Comparison of ENCODE assay signal across 1 cellular context in the genomic region with DNA sequence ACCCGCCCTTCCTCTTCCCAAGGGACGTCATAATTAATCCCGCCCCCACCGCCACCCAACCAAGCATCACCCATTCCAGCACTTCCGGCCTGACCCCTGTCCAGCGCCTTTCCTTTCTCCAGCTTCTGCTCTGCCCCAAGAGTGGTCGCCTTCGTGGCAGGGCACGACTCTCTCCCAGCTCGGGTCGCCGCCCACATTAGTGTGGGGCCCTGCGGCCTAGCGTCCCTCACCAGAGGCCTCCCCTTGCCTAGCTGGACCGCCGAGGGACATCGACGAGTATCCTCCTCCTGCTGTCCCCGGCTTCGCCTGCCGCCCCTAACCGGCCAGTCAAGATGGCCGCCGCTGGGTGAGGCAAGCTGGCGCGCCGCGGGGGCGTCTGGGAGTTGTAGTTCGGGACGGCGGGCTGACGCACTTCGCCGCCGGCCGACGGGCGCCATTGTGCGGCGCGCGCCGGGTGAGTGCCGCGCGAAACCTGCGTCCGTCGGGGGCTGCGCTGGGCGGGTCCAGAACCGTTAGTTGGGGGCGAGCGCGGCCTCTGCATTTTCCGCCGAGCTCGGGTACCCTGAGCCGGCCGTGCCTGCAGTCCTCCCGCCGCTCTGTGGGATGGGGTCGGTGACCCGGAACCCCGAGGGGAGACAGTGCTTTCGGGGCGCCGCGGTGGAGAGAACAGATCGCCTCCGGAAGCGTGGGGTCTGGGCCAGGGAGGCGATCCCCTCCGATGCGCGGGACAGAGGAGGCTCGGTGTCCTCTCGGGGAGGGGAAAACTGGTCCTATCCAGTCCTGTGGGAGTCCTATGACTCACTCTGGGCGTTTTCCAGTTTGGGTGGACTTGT.
TF ChIP-seq lines count a peak whose summit lies in the region.

A gene (plus strand): TSS at position 73 of the 833 bp plus-strand sequence. CDS start 905 bp downstream, outside the sequence.

TF ChIP-seq in HepG2, 621 proteins besides CTCF, POLR2A, EP300 and RAD21 (continued from another document and continues in another):
- TF ChIP-seq, protein P1, sequence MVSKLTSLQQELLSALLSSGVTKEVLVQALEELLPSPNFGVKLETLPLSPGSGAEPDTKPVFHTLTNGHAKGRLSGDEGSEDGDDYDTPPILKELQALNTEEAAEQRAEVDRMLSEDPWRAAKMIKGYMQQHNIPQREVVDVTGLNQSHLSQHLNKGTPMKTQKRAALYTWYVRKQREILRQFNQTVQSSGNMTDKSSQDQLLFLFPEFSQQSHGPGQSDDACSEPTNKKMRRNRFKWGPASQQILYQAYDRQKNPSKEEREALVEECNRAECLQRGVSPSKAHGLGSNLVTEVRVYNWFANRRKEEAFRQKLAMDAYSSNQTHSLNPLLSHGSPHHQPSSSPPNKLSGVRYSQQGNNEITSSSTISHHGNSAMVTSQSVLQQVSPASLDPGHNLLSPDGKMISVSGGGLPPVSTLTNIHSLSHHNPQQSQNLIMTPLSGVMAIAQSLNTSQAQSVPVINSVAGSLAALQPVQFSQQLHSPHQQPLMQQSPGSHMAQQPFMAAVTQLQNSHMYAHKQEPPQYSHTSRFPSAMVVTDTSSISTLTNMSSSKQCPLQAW (CRISPR knock-in tag; IDR thresholded peaks at IDR 0.05): peak; percentile 94
- TF ChIP-seq ZNF101 (CRISPR knock-in tag; IDR thresholded peaks at IDR 0.05; ENCODE audit: borderline replicate concordance, low read depth) (no peak), SAP130 (CRISPR knock-in tag; IDR thresholded peaks at IDR 0.05; ENCODE audit: low read depth) (peak; percentile 82), MXI1 (IDR thresholded peaks at IDR 0.05; ENCODE audit: borderline replicate concordance, low read depth, low read length) (peak; percentile 79; the same call in 1 of the 3 replicates), NR2F2 (IDR thresholded peaks at IDR 0.05; ENCODE audit: borderline replicate concordance, low read depth) (peak; percentile 33; the same call in 1 of the 2 replicates), NFRKB (IDR thresholded peaks at IDR 0.05) (peak; percentile 82), ZNF777 (CRISPR knock-in tag; IDR thresholded peaks at IDR 0.05) (peak; percentile 98), ZNF619 (CRISPR knock-in tag; IDR thresholded peaks at IDR 0.05) (0 out of 2 replicates have a peak, but pooled peaks have one; percentile 17), NR1H2 (CRISPR knock-in tag; IDR thresholded peaks at IDR 0.05; ENCODE audit: borderline replicate concordance, low read depth) (no peak), ZNF44 (CRISPR knock-in tag; IDR thresholded peaks at IDR 0.05) (0 out of 2 replicates have a peak, but pooled peaks have one; percentile 18), BCL6 (CRISPR knock-in tag; IDR thresholded peaks at IDR 0.05) (peak; percentile 28; the same call in 1 of the 2 replicates), ATF1 (CRISPR knock-in tag; IDR thresholded peaks at IDR 0.05) (peak; percentile 81), ZNF468 (CRISPR knock-in tag; IDR thresholded peaks at IDR 0.05) (0 out of 2 replicates have a peak, but pooled peaks have one; percentile 71), FOXK1 (CRISPR knock-in tag; IDR thresholded peaks at IDR 0.05; ENCODE audit: borderline replicate concordance, low read depth) (peak; percentile 59; the same call in 1 of the 2 replicates), ZNF121 (CRISPR knock-in tag; IDR thresholded peaks at IDR 0.05) (no peak), ZNF709 (CRISPR knock-in tag; IDR thresholded peaks at IDR 0.05) (peak; percentile 84; the same call in 1 of the 2 replicates)
- TF ChIP-seq, protein P2, sequence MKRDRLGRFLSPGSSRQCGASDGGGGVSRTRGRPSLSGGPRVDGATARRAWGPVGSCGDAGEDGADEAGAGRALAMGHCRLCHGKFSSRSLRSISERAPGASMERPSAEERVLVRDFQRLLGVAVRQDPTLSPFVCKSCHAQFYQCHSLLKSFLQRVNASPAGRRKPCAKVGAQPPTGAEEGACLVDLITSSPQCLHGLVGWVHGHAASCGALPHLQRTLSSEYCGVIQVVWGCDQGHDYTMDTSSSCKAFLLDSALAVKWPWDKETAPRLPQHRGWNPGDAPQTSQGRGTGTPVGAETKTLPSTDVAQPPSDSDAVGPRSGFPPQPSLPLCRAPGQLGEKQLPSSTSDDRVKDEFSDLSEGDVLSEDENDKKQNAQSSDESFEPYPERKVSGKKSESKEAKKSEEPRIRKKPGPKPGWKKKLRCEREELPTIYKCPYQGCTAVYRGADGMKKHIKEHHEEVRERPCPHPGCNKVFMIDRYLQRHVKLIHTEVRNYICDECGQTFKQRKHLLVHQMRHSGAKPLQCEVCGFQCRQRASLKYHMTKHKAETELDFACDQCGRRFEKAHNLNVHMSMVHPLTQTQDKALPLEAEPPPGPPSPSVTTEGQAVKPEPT (CRISPR knock-in tag; IDR thresholded peaks at IDR 0.05; ENCODE audit: low read depth): no peak
- TF ChIP-seq, protein P3, sequence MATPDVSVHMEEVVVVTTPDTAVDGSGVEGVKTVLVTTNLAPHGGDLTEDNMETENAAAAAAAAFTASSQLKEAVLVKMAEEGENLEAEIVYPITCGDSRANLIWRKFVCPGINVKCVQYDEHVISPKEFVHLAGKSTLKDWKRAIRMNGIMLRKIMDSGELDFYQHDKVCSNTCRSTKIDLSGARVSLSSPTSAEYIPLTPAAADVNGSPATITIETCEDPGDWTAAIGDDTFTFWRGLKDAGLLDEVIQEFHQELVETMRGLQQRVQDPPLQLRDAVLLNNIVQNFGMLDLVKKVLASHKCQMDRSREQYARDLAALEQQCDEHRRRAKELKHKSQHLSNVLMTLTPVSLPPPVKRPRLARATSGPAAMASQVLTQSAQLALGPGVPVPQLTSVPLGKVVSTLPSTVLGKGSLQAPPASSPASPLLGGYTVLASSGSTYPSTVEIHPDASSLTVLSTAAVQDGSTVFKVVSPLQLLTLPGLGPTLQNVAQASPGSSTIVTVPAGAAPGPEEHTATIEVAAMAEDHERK (CRISPR knock-in tag; IDR thresholded peaks at IDR 0.05; ENCODE audit: low read depth): peak; percentile 76
- TF ChIP-seq, protein P4, sequence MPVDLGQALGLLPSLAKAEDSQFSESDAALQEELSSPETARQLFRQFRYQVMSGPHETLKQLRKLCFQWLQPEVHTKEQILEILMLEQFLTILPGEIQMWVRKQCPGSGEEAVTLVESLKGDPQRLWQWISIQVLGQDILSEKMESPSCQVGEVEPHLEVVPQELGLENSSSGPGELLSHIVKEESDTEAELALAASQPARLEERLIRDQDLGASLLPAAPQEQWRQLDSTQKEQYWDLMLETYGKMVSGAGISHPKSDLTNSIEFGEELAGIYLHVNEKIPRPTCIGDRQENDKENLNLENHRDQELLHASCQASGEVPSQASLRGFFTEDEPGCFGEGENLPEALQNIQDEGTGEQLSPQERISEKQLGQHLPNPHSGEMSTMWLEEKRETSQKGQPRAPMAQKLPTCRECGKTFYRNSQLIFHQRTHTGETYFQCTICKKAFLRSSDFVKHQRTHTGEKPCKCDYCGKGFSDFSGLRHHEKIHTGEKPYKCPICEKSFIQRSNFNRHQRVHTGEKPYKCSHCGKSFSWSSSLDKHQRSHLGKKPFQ (CRISPR knock-in tag; IDR thresholded peaks at IDR 0.05; ENCODE audit: insufficient replicate concordance): no peak
- TF ChIP-seq, protein P5, sequence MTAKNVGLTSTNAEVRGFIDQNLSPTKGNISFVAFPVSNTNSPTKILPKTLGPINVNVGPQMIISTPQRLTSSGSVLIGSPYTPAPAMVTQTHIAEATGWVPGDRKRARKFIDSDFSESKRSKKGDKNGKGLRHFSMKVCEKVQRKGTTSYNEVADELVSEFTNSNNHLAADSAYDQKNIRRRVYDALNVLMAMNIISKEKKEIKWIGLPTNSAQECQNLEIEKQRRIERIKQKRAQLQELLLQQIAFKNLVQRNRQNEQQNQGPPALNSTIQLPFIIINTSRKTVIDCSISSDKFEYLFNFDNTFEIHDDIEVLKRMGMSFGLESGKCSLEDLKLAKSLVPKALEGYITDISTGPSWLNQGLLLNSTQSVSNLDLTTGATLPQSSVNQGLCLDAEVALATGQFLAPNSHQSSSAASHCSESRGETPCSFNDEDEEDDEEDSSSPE (CRISPR knock-in tag; IDR thresholded peaks at IDR 0.05): peak; percentile 85
- TF ChIP-seq, protein P6, sequence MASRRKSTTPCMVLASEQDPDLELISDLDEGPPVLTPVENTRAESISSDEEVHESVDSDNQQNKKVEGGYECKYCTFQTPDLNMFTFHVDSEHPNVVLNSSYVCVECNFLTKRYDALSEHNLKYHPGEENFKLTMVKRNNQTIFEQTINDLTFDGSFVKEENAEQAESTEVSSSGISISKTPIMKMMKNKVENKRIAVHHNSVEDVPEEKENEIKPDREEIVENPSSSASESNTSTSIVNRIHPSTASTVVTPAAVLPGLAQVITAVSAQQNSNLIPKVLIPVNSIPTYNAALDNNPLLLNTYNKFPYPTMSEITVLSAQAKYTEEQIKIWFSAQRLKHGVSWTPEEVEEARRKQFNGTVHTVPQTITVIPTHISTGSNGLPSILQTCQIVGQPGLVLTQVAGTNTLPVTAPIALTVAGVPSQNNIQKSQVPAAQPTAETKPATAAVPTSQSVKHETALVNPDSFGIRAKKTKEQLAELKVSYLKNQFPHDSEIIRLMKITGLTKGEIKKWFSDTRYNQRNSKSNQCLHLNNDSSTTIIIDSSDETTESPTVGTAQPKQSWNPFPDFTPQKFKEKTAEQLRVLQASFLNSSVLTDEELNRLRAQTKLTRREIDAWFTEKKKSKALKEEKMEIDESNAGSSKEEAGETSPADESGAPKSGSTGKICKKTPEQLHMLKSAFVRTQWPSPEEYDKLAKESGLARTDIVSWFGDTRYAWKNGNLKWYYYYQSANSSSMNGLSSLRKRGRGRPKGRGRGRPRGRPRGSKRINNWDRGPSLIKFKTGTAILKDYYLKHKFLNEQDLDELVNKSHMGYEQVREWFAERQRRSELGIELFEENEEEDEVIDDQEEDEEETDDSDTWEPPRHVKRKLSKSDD (CRISPR knock-in tag; IDR thresholded peaks at IDR 0.05; ENCODE audit: low read depth): peak; percentile 92
- TF ChIP-seq, protein P7, sequence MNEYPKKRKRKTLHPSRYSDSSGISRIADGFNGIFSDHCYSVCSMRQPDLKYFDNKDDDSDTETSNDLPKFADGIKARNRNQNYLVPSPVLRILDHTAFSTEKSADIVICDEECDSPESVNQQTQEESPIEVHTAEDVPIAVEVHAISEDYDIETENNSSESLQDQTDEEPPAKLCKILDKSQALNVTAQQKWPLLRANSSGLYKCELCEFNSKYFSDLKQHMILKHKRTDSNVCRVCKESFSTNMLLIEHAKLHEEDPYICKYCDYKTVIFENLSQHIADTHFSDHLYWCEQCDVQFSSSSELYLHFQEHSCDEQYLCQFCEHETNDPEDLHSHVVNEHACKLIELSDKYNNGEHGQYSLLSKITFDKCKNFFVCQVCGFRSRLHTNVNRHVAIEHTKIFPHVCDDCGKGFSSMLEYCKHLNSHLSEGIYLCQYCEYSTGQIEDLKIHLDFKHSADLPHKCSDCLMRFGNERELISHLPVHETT (CRISPR knock-in tag; conservative IDR thresholded peaks at IDR 0.05): peak; percentile 78
- TF ChIP-seq, protein P8, sequence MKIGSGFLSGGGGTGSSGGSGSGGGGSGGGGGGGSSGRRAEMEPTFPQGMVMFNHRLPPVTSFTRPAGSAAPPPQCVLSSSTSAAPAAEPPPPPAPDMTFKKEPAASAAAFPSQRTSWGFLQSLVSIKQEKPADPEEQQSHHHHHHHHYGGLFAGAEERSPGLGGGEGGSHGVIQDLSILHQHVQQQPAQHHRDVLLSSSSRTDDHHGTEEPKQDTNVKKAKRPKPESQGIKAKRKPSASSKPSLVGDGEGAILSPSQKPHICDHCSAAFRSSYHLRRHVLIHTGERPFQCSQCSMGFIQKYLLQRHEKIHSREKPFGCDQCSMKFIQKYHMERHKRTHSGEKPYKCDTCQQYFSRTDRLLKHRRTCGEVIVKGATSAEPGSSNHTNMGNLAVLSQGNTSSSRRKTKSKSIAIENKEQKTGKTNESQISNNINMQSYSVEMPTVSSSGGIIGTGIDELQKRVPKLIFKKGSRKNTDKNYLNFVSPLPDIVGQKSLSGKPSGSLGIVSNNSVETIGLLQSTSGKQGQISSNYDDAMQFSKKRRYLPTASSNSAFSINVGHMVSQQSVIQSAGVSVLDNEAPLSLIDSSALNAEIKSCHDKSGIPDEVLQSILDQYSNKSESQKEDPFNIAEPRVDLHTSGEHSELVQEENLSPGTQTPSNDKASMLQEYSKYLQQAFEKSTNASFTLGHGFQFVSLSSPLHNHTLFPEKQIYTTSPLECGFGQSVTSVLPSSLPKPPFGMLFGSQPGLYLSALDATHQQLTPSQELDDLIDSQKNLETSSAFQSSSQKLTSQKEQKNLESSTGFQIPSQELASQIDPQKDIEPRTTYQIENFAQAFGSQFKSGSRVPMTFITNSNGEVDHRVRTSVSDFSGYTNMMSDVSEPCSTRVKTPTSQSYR (CRISPR knock-in tag; IDR thresholded peaks at IDR 0.05; ENCODE audit: borderline replicate concordance): 0 out of 2 replicates have a peak, but pooled peaks have one; percentile 17
- TF ChIP-seq, protein P9, sequence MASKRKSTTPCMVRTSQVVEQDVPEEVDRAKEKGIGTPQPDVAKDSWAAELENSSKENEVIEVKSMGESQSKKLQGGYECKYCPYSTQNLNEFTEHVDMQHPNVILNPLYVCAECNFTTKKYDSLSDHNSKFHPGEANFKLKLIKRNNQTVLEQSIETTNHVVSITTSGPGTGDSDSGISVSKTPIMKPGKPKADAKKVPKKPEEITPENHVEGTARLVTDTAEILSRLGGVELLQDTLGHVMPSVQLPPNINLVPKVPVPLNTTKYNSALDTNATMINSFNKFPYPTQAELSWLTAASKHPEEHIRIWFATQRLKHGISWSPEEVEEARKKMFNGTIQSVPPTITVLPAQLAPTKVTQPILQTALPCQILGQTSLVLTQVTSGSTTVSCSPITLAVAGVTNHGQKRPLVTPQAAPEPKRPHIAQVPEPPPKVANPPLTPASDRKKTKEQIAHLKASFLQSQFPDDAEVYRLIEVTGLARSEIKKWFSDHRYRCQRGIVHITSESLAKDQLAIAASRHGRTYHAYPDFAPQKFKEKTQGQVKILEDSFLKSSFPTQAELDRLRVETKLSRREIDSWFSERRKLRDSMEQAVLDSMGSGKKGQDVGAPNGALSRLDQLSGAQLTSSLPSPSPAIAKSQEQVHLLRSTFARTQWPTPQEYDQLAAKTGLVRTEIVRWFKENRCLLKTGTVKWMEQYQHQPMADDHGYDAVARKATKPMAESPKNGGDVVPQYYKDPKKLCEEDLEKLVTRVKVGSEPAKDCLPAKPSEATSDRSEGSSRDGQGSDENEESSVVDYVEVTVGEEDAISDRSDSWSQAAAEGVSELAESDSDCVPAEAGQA (IDR thresholded peaks at IDR 0.05; ENCODE audit: low read depth): peak; percentile 95
- TF ChIP-seq, protein P9 (CRISPR knock-in tag; IDR thresholded peaks at IDR 0.05; ENCODE audit: borderline replicate concordance): peak; percentile 46; the same call in 1 of the 2 replicates
